Comparison of ENCODE assay signal across 27 cellular contexts in the genomic region with DNA sequence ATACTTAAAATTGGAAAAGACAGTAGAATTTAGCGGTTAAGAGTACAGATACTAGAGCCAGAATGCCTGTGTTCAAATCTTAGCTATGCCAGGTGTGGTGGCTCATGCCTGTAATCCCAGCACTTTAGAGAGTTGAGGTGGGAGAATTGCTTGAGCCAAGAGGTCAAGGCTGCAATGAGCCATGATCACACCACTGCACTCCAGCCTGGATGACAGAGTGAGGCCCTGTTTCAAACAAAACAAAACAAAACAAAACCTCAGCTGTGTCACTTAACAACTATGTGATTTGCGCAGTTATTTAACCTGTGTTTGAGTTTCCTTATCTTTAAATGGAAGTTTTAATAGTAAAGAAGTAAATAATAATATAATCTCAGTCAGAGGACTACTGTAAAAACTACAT.
"Had no signal": no experiment of that assay in that cellular context is flagged by ENCODE, and none has a peak within 500 bp of the region (broad histone marks: within the 10 kb centered on the region; RNA-seq: fewer than 3 reads in every experiment).

No MANE protein-coding gene starts in this region.

- H3K27ac Mint-ChIP-seq: activated B cell treated with CpG ODN at 0.5 μM for 24 hours; activated CD4-positive, alpha-beta T cell treated with anti-CD3 and anti-CD28 coated beads for 36 hours; activated naive CD8-positive, alpha-beta T cell; activated T-helper 2 cell treated with anti-CD3 and anti-CD28 coated beads, Interferon-gamma antibody, Interleukin-2, Interleukin-4, amounts not matched to agents 10 μg/mL and 5 μg/mL and 100 μg/mL, durations not matched to agents 14 hours and 24 hours and 36 hours; natural killer cell; T-helper 1 cell treated with Interleukin-12 subunit alpha and Interleukin-12 subunit beta and Interleukin-4 antibody, amounts not matched to agents 30 μg/mL and 1 μg/mL, for 36 hours had no signal

- H3K27me3 Mint-ChIP-seq: activated B cell treated with CpG ODN at 0.5 μM for 24 hours; activated CD4-positive, alpha-beta T cell treated with anti-CD3 and anti-CD28 coated beads for 36 hours; activated naive CD8-positive, alpha-beta T cell; activated T-cell treated with anti-CD3 and anti-CD28 coated beads, Interleukin-2, amount 50 U/mL, for 24 hours had no signal

- H3K4me1 ChIP-seq: prostate gland, right atrium auricular region, stomach, suprapubic skin had no signal

- H3K27me3 ChIP-seq: cardiac muscle cell, heart right ventricle, ovary, right atrium auricular region, stomach, suprapubic skin, tibial nerve had no signal

- H3K4me1 Mint-ChIP-seq: activated CD4-positive, alpha-beta T cell treated with anti-CD3 and anti-CD28 coated beads for 36 hours had no signal

- FAIRE-seq: keratinocyte, urothelium cell line had no signal

- H3K36me3 ChIP-seq: ovary, prostate gland had no signal

- H3K4me3 Mint-ChIP-seq: activated B cell treated with CpG ODN at 0.5 μM for 24 hours; activated CD4-positive, alpha-beta T cell treated with anti-CD3 and anti-CD28 coated beads for 36 hours; activated naive CD8-positive, alpha-beta T cell; activated T-cell treated with anti-CD3 and anti-CD28 coated beads, Interleukin-2, amount 50 U/mL, for 24 hours; natural killer cell; T-helper 1 cell treated with Interleukin-12 subunit alpha and Interleukin-12 subunit beta and Interleukin-4 antibody, amounts not matched to agents 30 μg/mL and 1 μg/mL, for 36 hours had no signal

- H3K9me3 ChIP-seq: heart right ventricle, left ventricle myocardium inferior, ovary, prostate gland, right atrium auricular region, stomach, suprapubic skin, tibial nerve had no signal

- H3K27ac ChIP-seq: cardiac muscle cell, epithelial cell of prostate, heart right ventricle, left ventricle myocardium inferior, ovary, prostate gland, right atrium auricular region, stomach, suprapubic skin, tibial nerve had no signal

- H3K9me3 Mint-ChIP-seq: activated B cell treated with CpG ODN at 0.5 μM for 24 hours; activated T-cell treated with anti-CD3 and anti-CD28 coated beads, Interleukin-2, amount 50 U/mL, for 24 hours; natural killer cell had no signal

- H3K4me3 ChIP-seq: cardiac muscle cell, heart right ventricle, left ventricle myocardium inferior, ovary, prostate gland, right atrium auricular region, stomach, suprapubic skin, tibial nerve had no signal

- ATAC-seq: activated CD4-positive, alpha-beta T cell treated with anti-CD3 and anti-CD28 coated beads for 36 hours; heart right ventricle; natural killer cell had no signal

- DNase-seq: activated B cell treated with CpG ODN at 0.5 μM for 24 hours; activated CD4-positive, alpha-beta T cell treated with anti-CD3 and anti-CD28 coated beads for 36 hours; activated CD4-positive, alpha-beta T cell treated with anti-CD3 and anti-CD28 coated beads, Interleukin-2, amount 50 U/mL, for 4 hours; activated CD8-positive, alpha-beta memory T cell treated with anti-CD3 and anti-CD28 coated beads for 24 hours; activated CD8-positive, alpha-beta memory T cell treated with anti-CD3 and anti-CD28 coated beads, Interleukin-2, amount 50 U/mL, for 4 hours; activated naive CD4-positive, alpha-beta T cell; activated T-cell treated with anti-CD3 and anti-CD28 coated beads, Interleukin-2, amount 50 U/mL, for 24 hours; amniotic stem cell; heart right ventricle; left ventricle myocardium inferior; midbrain; natural killer cell; ovary; stimulated activated CD4-positive, alpha-beta T cell treated with anti-CD3 and anti-CD28 coated beads, Interleukin-12 subunit alpha, Interleukin-12 subunit beta, amount 100 ng/mL, for 4 hours; stomach; T1000 had no signal
